ENCODE assay signal across 7 cellular contexts in genomic region chr15:97960364-97961066, GRCh38. TPM values are rescaled to one million over a fixed set of nuclear protein-coding genes. Genes with fewer than 3 reads are reported as not detected.
A peak's percentile ranks its signal among the peaks of the same experiment; 100 is the strongest.
DNase-seq lines count a peak whose midpoint lies in the region; ATAC-seq, FAIRE-seq and TF ChIP-seq lines count a peak whose summit lies in the region.

A gene with protein sequence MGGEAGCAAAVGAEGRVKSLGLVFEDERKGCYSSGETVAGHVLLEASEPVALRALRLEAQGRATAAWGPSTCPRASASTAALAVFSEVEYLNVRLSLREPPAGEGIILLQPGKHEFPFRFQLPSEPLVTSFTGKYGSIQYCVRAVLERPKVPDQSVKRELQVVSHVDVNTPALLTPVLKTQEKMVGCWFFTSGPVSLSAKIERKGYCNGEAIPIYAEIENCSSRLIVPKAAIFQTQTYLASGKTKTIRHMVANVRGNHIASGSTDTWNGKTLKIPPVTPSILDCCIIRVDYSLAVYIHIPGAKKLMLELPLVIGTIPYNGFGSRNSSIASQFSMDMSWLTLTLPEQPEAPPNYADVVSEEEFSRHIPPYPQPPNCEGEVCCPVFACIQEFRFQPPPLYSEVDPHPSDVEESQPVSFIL (plus strand): TSS chr15:97960703. CDS start chr15:97960862, 159 bp downstream.

- peaks cover 31% of the 10 kb centered on the region for H3K79me2 ChIP-seq in keratinocyte (ENCODE audit: control insufficient read depth, insufficient read depth, low read length)

- H3K27me3 Mint-ChIP-seq in activated CD4-positive, alpha-beta T cell treated with anti-CD3 and anti-CD28 coated beads for 36 hours, result no peaks in the 10 kb centered on the region

- DNase-seq in NCI-H226, result peak; percentile 100
- DNase-seq in activated CD4-positive, alpha-beta T cell treated with anti-CD3 and anti-CD28 coated beads for 36 hours, result peak; percentile 98
- DNase-seq in cerebellum (ENCODE audit: low spot score), result peak; percentile 97
- peak; percentile 98 for DNase-seq in keratinocyte (ENCODE audit: low read depth, low spot score)
- peak; percentile 95 to 97 for DNase-seq in stimulated activated CD4-positive, alpha-beta T cell treated with anti-CD3 and anti-CD28 coated beads, Interleukin-12 subunit alpha, Interleukin-12 subunit beta, amount 100 ng/mL, for 24 hours (ENCODE audit: low read depth in 2 of 2)

- H3K9me1 ChIP-seq in keratinocyte (ENCODE audit: control insufficient read depth, extremely low read depth, insufficient read depth, low read length), result no peaks in the 10 kb centered on the region

- H3K27ac ChIP-seq in keratinocyte (ENCODE audit: control insufficient read depth, insufficient read depth, low read length), result peak within 1 kb of the TSS; percentile 86

- H3K4me1 ChIP-seq in keratinocyte (ENCODE audit: control insufficient read depth, extremely low read depth, insufficient read depth, low read length), result peaks cover 26% of the 10 kb centered on the region

- CTCF ChIA-PET in activated CD4-positive, alpha-beta T cell treated with anti-CD3 and anti-CD28 coated beads for 36 hours (lab: Charles Lee), result no interaction called here

- no peaks in the 10 kb centered on the region for H3K27me3 ChIP-seq in keratinocyte (ENCODE audit: control insufficient read depth, extremely low read depth, insufficient read depth, low read length)

- peak within 1 kb of the TSS; percentile 86 for H3K9ac ChIP-seq in keratinocyte (ENCODE audit: control insufficient read depth, extremely low read depth, insufficient read depth, low read length)

- intact Hi-C loops in activated CD4-positive, alpha-beta T cell treated with anti-CD3 and anti-CD28 coated beads for 36 hours (cut with DNase I, micrococcal nuclease), result loop anchor here in 1 of 2 experiments (1.0 to 2.0 kb wide), 2 partner anchors 51 to 688 kb away; partner anchors contain the start of gene IGF1R

- no peaks in the 10 kb centered on the region for H3K9me3 ChIP-seq in keratinocyte (ENCODE audit: control insufficient read depth, low read depth, low read length)

- no peak for TF ChIP-seq CTCF in keratinocyte (optimal IDR thresholded peaks at IDR 0.05 in 1 of 3, IDR thresholded peaks at IDR 0.05 in 1 of 3, conservative IDR thresholded peaks at IDR 0.05 in 1 of 3; ENCODE audit: extremely low read depth in 1 of 3, insufficient read depth in 2 of 3, low read length in 3 of 3)

- no peaks in the 10 kb centered on the region for H4K20me1 ChIP-seq in keratinocyte (ENCODE audit: control insufficient read depth, extremely low read depth, insufficient read depth, low read length)

- peak within 1 kb of the TSS; percentile 91 for H2AFZ ChIP-seq in keratinocyte (ENCODE audit: control insufficient read depth, low read length)

- H3K4me2 ChIP-seq in keratinocyte (ENCODE audit: control insufficient read depth, extremely low read depth, insufficient read depth, low read depth, low read length), result peak within 1 kb of the TSS; percentile 94

- H3K4me3 ChIP-seq in keratinocyte (ENCODE audit: control insufficient read depth in 2 of 3, extremely low read depth in 1 of 3, insufficient read depth in 2 of 3, low read depth in 1 of 3, low read length in 3 of 3), result peak within 1 kb of the TSS; percentile 84 to 90 (median 90)

- FAIRE-seq in keratinocyte (lab: Jason Lieb, UNC), result peak; percentile 99

- H3K4me1 Mint-ChIP-seq in activated CD4-positive, alpha-beta T cell treated with anti-CD3 and anti-CD28 coated beads for 36 hours, result peaks cover 20% of the 10 kb centered on the region

- peak within 1 kb of the TSS; percentile 70 for H3K27ac Mint-ChIP-seq in activated CD4-positive, alpha-beta T cell treated with anti-CD3 and anti-CD28 coated beads for 36 hours

- dilution Hi-C loops in keratinocyte (cut with MboI; ENCODE audit: extremely low pct_ligation_motif_present, low sequenced_read_pairs), result no loop called here

- H3K9me3 Mint-ChIP-seq in activated CD4-positive, alpha-beta T cell treated with anti-CD3 and anti-CD28 coated beads for 36 hours (ENCODE audit: low read depth), result no peaks in the 10 kb centered on the region

- peaks cover 0 to 8% of the 10 kb centered on the region in 2 experiments for H3K36me3 ChIP-seq in keratinocyte (ENCODE audit: control insufficient read depth in 2 of 2, extremely low read depth in 1 of 2, insufficient read depth in 2 of 2, low read length in 2 of 2)

- POLR2A ChIA-PET in activated CD4-positive, alpha-beta T cell treated with anti-CD3 and anti-CD28 coated beads for 36 hours (lab: Charles Lee), result no interaction called here

- H3K4me3 Mint-ChIP-seq in activated CD4-positive, alpha-beta T cell treated with anti-CD3 and anti-CD28 coated beads for 36 hours, result peak within 1 kb of the TSS; percentile 70

- H3K36me3 Mint-ChIP-seq in activated CD4-positive, alpha-beta T cell treated with anti-CD3 and anti-CD28 coated beads for 36 hours (ENCODE audit: low read depth), result no peaks in the 10 kb centered on the region

- peak; percentile 89 for ATAC-seq in GM18861 (IDR thresholded peaks at IDR 0.05; ENCODE audit: unreplicated experiment)
- ATAC-seq in HG03159 (IDR thresholded peaks at IDR 0.05; ENCODE audit: unreplicated experiment), result peak; percentile 95
- ATAC-seq in activated CD4-positive, alpha-beta T cell treated with anti-CD3 and anti-CD28 coated beads for 36 hours, result peak; percentile 99

RNA-seq across cellular contexts. Expression of the gene that starts here (rescaled TPM):
- total RNA-seq in activated CD4-positive, alpha-beta T cell treated with anti-CD3 and anti-CD28 coated beads for 36 hours, result 1 to 10 TPM in 1 of 2 experiments, under 1 TPM in 1; 0.88 to 1.1 TPM
- total RNA-seq in cerebellum, result 20.4 TPM
- polyA plus RNA-seq in keratinocyte, result 21.0 to 34.6 TPM (median 23.1 TPM) in 3 replicates
- polyA plus RNA-seq in keratinocyte (2011; ENCODE audit: low read depth), result 19.7 TPM
- 23.0 and 46.4 TPM in 2 replicates for polyA plus RNA-seq in keratinocyte (2011; cell fraction: cytosol; rRNA removed)
- polyA plus RNA-seq in keratinocyte (2011; cell fraction: nucleus; rRNA removed), result 24.7 and 40.9 TPM in 2 replicates
- 16.4 and 28.7 TPM in 2 replicates for polyA plus RNA-seq in keratinocyte (2012; ENCODE audit: low replicate concordance)
- 7.6 to 23.1 TPM (median 17.1 TPM) in 3 replicates for polyA minus RNA-seq in keratinocyte
- polyA minus RNA-seq in keratinocyte (2011; cell fraction: cytosol; rRNA and poly(A)+ RNA removed), result 22.8 TPM
- polyA minus RNA-seq in keratinocyte (2011; cell fraction: nucleus; rRNA and poly(A)+ RNA removed), result 18.9 and 22.9 TPM in 2 replicates

Comparison
In these comparisons a context has a peak if more than half of its experiments do, and no peak if none do; other contexts are left out.
1. Peak in every context shown above with its lines: DNase-seq, ATAC-seq, H3K4me3 ChIP-seq and H3K27ac ChIP-seq.
2. RNA of the gene that starts here (total RNA-seq): 20.4 TPM in cerebellum (single experiment); 0.88 to 1.1 TPM in activated CD4-positive, alpha-beta T cell treated with anti-CD3 and anti-CD28 coated beads for 36 hours; every median in the first group is over 10 times any median in the second.